Comparison of ENCODE assay signal across 20 cellular contexts in genomic region chrX:130053236-130053635, GRCh38.
"Had no signal": no experiment of that assay in that cellular context is flagged by ENCODE, and none has a peak within 500 bp of the region (broad histone marks: within the 10 kb centered on the region; RNA-seq: fewer than 3 reads in every experiment).

No MANE protein-coding gene starts in this region.

- H3K9ac ChIP-seq: neural progenitor cell had no signal

- H3K4me3 ChIP-seq: coronary artery, gastroesophageal sphincter, heart right ventricle, lung, neural progenitor cell, spleen, testis, vagina had no signal

- H3K9me3 ChIP-seq: gastroesophageal sphincter, testis, vagina had no signal

- ATAC-seq: gastroesophageal sphincter; heart right ventricle; left lobe of liver; naive thymus-derived CD8-positive, alpha-beta T cell had no signal

- DNase-seq: activated CD4-positive, alpha-beta memory T cell treated with anti-CD3 and anti-CD28 coated beads for 36 hours; activated CD4-positive, alpha-beta T cell treated with anti-CD3 and anti-CD28 coated beads for 4 hours; activated CD4-positive, CD25-positive, alpha-beta regulatory T cell; activated naive CD4-positive, alpha-beta T cell treated with Interleukin-2 at 50 U/mL for 16 hours; activated naive CD8-positive, alpha-beta T cell treated with anti-CD3 and anti-CD28 coated beads for 36 hours; activated T-cell treated with anti-CD3 and anti-CD28 coated beads, Interleukin-2, amount 50 U/mL, for 48 hours; cerebellar nuclear complex; endodermal cell; heart right ventricle; naive thymus-derived CD8-positive, alpha-beta T cell; spleen; stimulated activated CD4-positive, alpha-beta T cell treated with anti-CD3 and anti-CD28 coated beads, Interleukin-4, amount 100 ng/mL, for 1 hour; stimulated activated naive CD4-positive, alpha-beta T cell; testis had no signal

- H3K4me1 ChIP-seq: heart right ventricle, neural progenitor cell, spleen, testis had no signal

- H3K27ac ChIP-seq: coronary artery, gastroesophageal sphincter, heart right ventricle, neural progenitor cell, spleen, testis, vagina had no signal

- H3K27me3 ChIP-seq: gastroesophageal sphincter, heart right ventricle, neural progenitor cell, spleen, testis, vagina had no signal

- H2AFZ ChIP-seq: neural progenitor cell had no signal

- H3K4me2 ChIP-seq: neural progenitor cell had no signal
